8 cellular contexts compared by ENCODE assay signal in genomic region chr2:121285077-121285449, GRCh38. TPM values are rescaled to one million over a fixed set of nuclear protein-coding genes. Genes with fewer than 3 reads are reported as not detected.
DNase-seq lines count a peak whose midpoint lies in the region; ATAC-seq and TF ChIP-seq lines count a peak whose summit lies in the region.

TSS of gene TFCP2L1 (minus strand) at chr2:121285202. CDS start at chr2:121285109, 93 bp downstream.

- H3K9me3 Mint-ChIP-seq in MCF 10A (ENCODE audit: unreplicated experiment) (no peaks in the 10 kb centered on the region), memory B cell (no peaks in the 10 kb centered on the region)

- H3K27ac Mint-ChIP-seq in MCF 10A (ENCODE audit: low read depth, unreplicated experiment): peak within 1 kb of the TSS; percentile 98
- peak within 1 kb of the TSS; percentile 92 for H3K27ac Mint-ChIP-seq in memory B cell

- H3K27ac ChIP-seq in transverse colon: peak within 1 kb of the TSS; percentile 88 to 96 (median 93)

- peak within 1 kb of the TSS; percentile 57 to 80 (median 72) for H3K4me3 ChIP-seq in transverse colon

- POLR2A ChIA-PET in MCF 10A (lab: Yijun Ruan, JAX): interaction anchor here (2.4 kb wide), 1 partner anchor 14 kb away, joined by 24 read pairs; no protein-coding TSS in a partner anchor

- peak; percentile 64 for ATAC-seq in GM19043 (IDR thresholded peaks at IDR 0.05; ENCODE audit: low read depth, unreplicated experiment)
- ATAC-seq in memory B cell (ENCODE audit: low read depth): peak; percentile 84
- no peak for ATAC-seq in GM21528 (IDR thresholded peaks at IDR 0.05; ENCODE audit: low FRiP score, unreplicated experiment)

- BruUV-seq in MCF 10A (replicated peaks; lab: Mats Ljungman, UMichigan): no TSS peak

- peaks cover 0 to 28% (median 15%) of the 10 kb centered on the region in 4 donors for H3K4me1 ChIP-seq in transverse colon

- intact Hi-C loops in MCF 10A (cut with micrococcal nuclease): loop anchor here (2.0 kb wide), 1 partner anchor 72 kb away; no protein-coding TSS in a partner anchor
- intact Hi-C loops in transverse colon (cut with DNase I; ENCODE audit: low total_unique reads): no loop called here

- H3K4me3 Mint-ChIP-seq in MCF 10A (ENCODE audit: unreplicated experiment) (peak within 1 kb of the TSS; percentile 97), memory B cell (peak within 1 kb of the TSS; percentile 85)

- TF ChIP-seq EP300 in transverse colon (IDR thresholded peaks at IDR 0.05; ENCODE audit: low read depth): no peak

- TF ChIP-seq POLR2A in transverse colon (IDR thresholded peaks at IDR 0.05): peak; percentile 73

- H3K36me3 Mint-ChIP-seq in MCF 10A (ENCODE audit: insufficient read depth, unreplicated experiment) (peaks cover 7% of the 10 kb centered on the region), memory B cell (no peaks in the 10 kb centered on the region)

- H3K27me3 Mint-ChIP-seq in MCF 10A (ENCODE audit: insufficient read depth, unreplicated experiment) (no peaks in the 10 kb centered on the region), memory B cell (peaks cover 7% of the 10 kb centered on the region)

- H3K4me1 Mint-ChIP-seq in MCF 10A (ENCODE audit: insufficient read depth, unreplicated experiment) (peaks cover 22% of the 10 kb centered on the region), memory B cell (peaks cover 13% of the 10 kb centered on the region)

- 1% methylated on average over 26 of the region's 51 CpGs; no CpG with 5 or more reads in 1 of the 2 donors for WGBS in transverse colon (ENCODE audit: low coverage in 1 of 2), 2 donors

- H3K36me3 ChIP-seq in transverse colon: no peaks in the 10 kb centered on the region

- H3K9me3 ChIP-seq in transverse colon: no peaks in the 10 kb centered on the region

- TF ChIP-seq CTCF in MCF 10A (IDR thresholded peaks at IDR 0.05; ENCODE audit: unreplicated experiment) (no peak), transverse colon (IDR thresholded peaks at IDR 0.05) (no peak)

- DNase-seq in AG20443 (ENCODE audit: low spot score) (peak; percentile 49), NCI-H345 (lab: John Stamatoyannopoulos, UW) (peak; percentile 74), MCF 10A (ENCODE audit: unreplicated experiment) (peak; percentile 61), memory B cell (ENCODE audit: low spot score in 2 of 2) (peak; percentile 14 to 52), transverse colon (peak; percentile 82), SIG-M5 (lab: John Stamatoyannopoulos, UW) (no peak)

- CTCF ChIA-PET in MCF 10A (lab: Yijun Ruan, JAX): interaction anchor here (0.7 kb wide), 1 partner anchor 75 kb away, joined by 3 read pairs; no protein-coding TSS in a partner anchor

- H3K27me3 ChIP-seq in transverse colon: peaks cover 34% of the 10 kb centered on the region

- in situ Hi-C loops in transverse colon (cut with MboI; ENCODE audit: low pct_ligation_motif_present in 1 of 4, low pct_unique_long_range_greater_than_20kb in 1 of 4, low sequenced_read_pairs in 3 of 4): no loop called here

RNA-seq across cellular contexts. Expression of gene TFCP2L1, which starts in this region (rescaled TPM):
- total RNA-seq in MCF 10A (2022) (22.6 and 24.3 TPM in 2 replicates), transverse colon (100 to 1,000 TPM in 3 of 4 donors, 10 to 100 TPM in 1; 52.7 to 167 (median 146) TPM)
